In genomic region chr3:16247282-16248058, GRCh38 we compare ENCODE assay signal across 9 cellular contexts. TPM values are rescaled to one million over a fixed set of nuclear protein-coding genes. Genes with fewer than 3 reads are reported as not detected.
DNase-seq lines count a peak whose midpoint lies in the region; ATAC-seq, FAIRE-seq and TF ChIP-seq lines count a peak whose summit lies in the region.
"Had no signal": no experiment of that assay in that cellular context is flagged by ENCODE, and none has a peak within 500 bp of the region (broad histone marks: within the 10 kb centered on the region; RNA-seq: fewer than 3 reads in every experiment).

No MANE protein-coding gene starts in this region.

- H3K9me3 Mint-ChIP-seq in activated T-helper 2 cell treated with anti-CD3 and anti-CD28 coated beads, Interferon-gamma antibody, Interleukin-2, Interleukin-4, amounts not matched to agents 10 μg/mL and 5 μg/mL and 100 μg/mL, durations not matched to agents 14 hours and 24 hours and 36 hours = no peaks in the 10 kb centered on the region
- no peaks in the 10 kb centered on the region for H3K9me3 Mint-ChIP-seq in osteocyte (ENCODE audit: unreplicated experiment)

- H3K27ac Mint-ChIP-seq in activated T-helper 2 cell treated with anti-CD3 and anti-CD28 coated beads, Interferon-gamma antibody, Interleukin-2, Interleukin-4, amounts not matched to agents 10 μg/mL and 5 μg/mL and 100 μg/mL, durations not matched to agents 14 hours and 24 hours and 36 hours = no peak overlapping the region
- H3K27ac Mint-ChIP-seq in osteocyte (ENCODE audit: unreplicated experiment) = no peak overlapping the region

- H3K27me3 ChIP-seq in RWPE2 (ENCODE audit: insufficient read depth, poor library complexity, severe bottlenecking) = no peaks in the 10 kb centered on the region
- no peaks in the 10 kb centered on the region for H3K27me3 ChIP-seq in thoracic aorta (replicated peaks; ENCODE audit: insufficient read depth)

- DNase-seq in GOT3 (lab: John Stamatoyannopoulos, UW) (peak; percentile 20), LNCaP clone FGC (ENCODE audit: low read depth) (peak; percentile 50), RWPE2 (ENCODE audit: low spot score) (no peak), foreskin melanocyte (peak; percentile 64), osteocyte (ENCODE audit: extremely low spot score, unreplicated experiment) (peak; percentile 90), thoracic aorta (ENCODE audit: low spot score) (peak; percentile 71)
- peak; percentile 67 for DNase-seq in activated T-helper 2 cell treated with anti-CD3 and anti-CD28 coated beads, Interferon-gamma antibody, Interleukin-2, Interleukin-4, amounts not matched to agents 10 μg/mL and 5 μg/mL and 100 μg/mL, durations not matched to agents 14 hours and 24 hours and 36 hours (ENCODE audit: low spot score)

- H3K4me3 ChIP-seq in LNCaP clone FGC (ENCODE audit: low read depth, low read length) = no peak overlapping the region
- H3K4me3 ChIP-seq in RWPE2 (ENCODE audit: severe bottlenecking) = no peak overlapping the region
- no peak overlapping the region for H3K4me3 ChIP-seq in thoracic aorta
- H3K4me3 ChIP-seq: skin epidermis had no signal

- H3K36me3 Mint-ChIP-seq in activated T-helper 2 cell treated with anti-CD3 and anti-CD28 coated beads, Interferon-gamma antibody, Interleukin-2, Interleukin-4, amounts not matched to agents 10 μg/mL and 5 μg/mL and 100 μg/mL, durations not matched to agents 14 hours and 24 hours and 36 hours (ENCODE audit: low read depth) = no peaks in the 10 kb centered on the region
- H3K36me3 Mint-ChIP-seq in osteocyte (ENCODE audit: unreplicated experiment) = no peaks in the 10 kb centered on the region

- H3K4me1 ChIP-seq in RWPE2 (ENCODE audit: insufficient read depth, poor library complexity, severe bottlenecking) (no peaks in the 10 kb centered on the region), thoracic aorta (ENCODE audit: control insufficient read depth in 1 of 2, low read depth in 2 of 2) (peaks cover 16 to 22% of the 10 kb centered on the region in 2 donors)

- FAIRE-seq in G401.6 (lab: Jason Lieb, UNC) = peak; percentile 3

- ATAC-seq in RWPE2 (ENCODE audit: low read depth) (peak; percentile 89), thoracic aorta (ENCODE audit: insufficient number of reproducible peaks, low FRiP score, low read depth) (peak; percentile 26)

- no peaks in the 10 kb centered on the region for H3K9me3 ChIP-seq in RWPE2 (ENCODE audit: severe bottlenecking)
- no peaks in the 10 kb centered on the region for H3K9me3 ChIP-seq in thoracic aorta

- H3K27ac ChIP-seq in RWPE2 (ENCODE audit: poor library complexity, severe bottlenecking) (no peak overlapping the region), thoracic aorta (no peak overlapping the region)
- H3K27ac ChIP-seq: skin epidermis had no signal

- TF ChIP-seq CTCF in LNCaP clone FGC (IDR thresholded peaks at IDR 0.05; ENCODE audit: control insufficient read depth, extremely low read depth, insufficient read depth) = peak; percentile 98
- TF ChIP-seq CTCF in RWPE2 (IDR thresholded peaks at IDR 0.05; ENCODE audit: poor library complexity, severe bottlenecking) = peak; percentile 97
- peak; percentile 97 for TF ChIP-seq CTCF in osteocyte (IDR thresholded peaks at IDR 0.05)
- peak; percentile 95 for TF ChIP-seq CTCF in thoracic aorta (IDR thresholded peaks at IDR 0.05)

- H3K36me3 ChIP-seq in RWPE2 (ENCODE audit: low read depth) = no peaks in the 10 kb centered on the region
- H3K36me3 ChIP-seq in thoracic aorta = no peaks in the 10 kb centered on the region

- no peaks in the 10 kb centered on the region for H3K27me3 Mint-ChIP-seq in activated T-helper 2 cell treated with anti-CD3 and anti-CD28 coated beads, Interferon-gamma antibody, Interleukin-2, Interleukin-4, amounts not matched to agents 10 μg/mL and 5 μg/mL and 100 μg/mL, durations not matched to agents 14 hours and 24 hours and 36 hours (ENCODE audit: low read depth)
- peaks cover 2% of the 10 kb centered on the region for H3K27me3 Mint-ChIP-seq in osteocyte (ENCODE audit: unreplicated experiment)

- peaks cover 18% of the 10 kb centered on the region for H3K4me1 Mint-ChIP-seq in activated T-helper 2 cell treated with anti-CD3 and anti-CD28 coated beads, Interferon-gamma antibody, Interleukin-2, Interleukin-4, amounts not matched to agents 10 μg/mL and 5 μg/mL and 100 μg/mL, durations not matched to agents 14 hours and 24 hours and 36 hours (ENCODE audit: low read depth)
- H3K4me1 Mint-ChIP-seq in osteocyte (ENCODE audit: unreplicated experiment) = no peaks in the 10 kb centered on the region

- intact Hi-C loops in activated T-helper 2 cell treated with anti-CD3 and anti-CD28 coated beads, Interferon-gamma antibody, Interleukin-2, Interleukin-4, amounts not matched to agents 10 μg/mL and 5 μg/mL and 100 μg/mL, durations not matched to agents 14 hours and 24 hours and 36 hours (cut with micrococcal nuclease) = loop anchor here (1.0 to 10.0 kb wide), 4 partner anchors 199 to 1043 kb away; partner anchors contain the start of gene CAPN7

- no peak overlapping the region for H3K4me3 Mint-ChIP-seq in activated T-helper 2 cell treated with anti-CD3 and anti-CD28 coated beads, Interferon-gamma antibody, Interleukin-2, Interleukin-4, amounts not matched to agents 10 μg/mL and 5 μg/mL and 100 μg/mL, durations not matched to agents 14 hours and 24 hours and 36 hours (ENCODE audit: low read depth)
- H3K4me3 Mint-ChIP-seq in osteocyte (ENCODE audit: unreplicated experiment) = no peak overlapping the region

RNA-seq across cellular contexts. Expression of gene DPH3, which starts 17.3 kb away (rescaled TPM):
- total RNA-seq in activated T-helper 2 cell treated with anti-CD3 and anti-CD28 coated beads, Interferon-gamma antibody, Interleukin-2, Interleukin-4, amounts not matched to agents 10 μg/mL and 5 μg/mL and 100 μg/mL, durations not matched to agents 14 hours and 24 hours and 36 hours = 22.7 and 23.1 TPM in 2 replicates
- 16.7 and 21.4 TPM in 2 replicates for total RNA-seq in osteocyte
- 10 to 100 TPM; 14.4 to 29.3 TPM for total RNA-seq in thoracic aorta

RNA-seq across cellular contexts. Expression of gene OXNAD1, which starts 17.5 kb away (rescaled TPM):
- 18.7 and 20.5 TPM in 2 replicates for total RNA-seq in activated T-helper 2 cell treated with anti-CD3 and anti-CD28 coated beads, Interferon-gamma antibody, Interleukin-2, Interleukin-4, amounts not matched to agents 10 μg/mL and 5 μg/mL and 100 μg/mL, durations not matched to agents 14 hours and 24 hours and 36 hours
- total RNA-seq in osteocyte (10.4 and 10.8 TPM in 2 replicates), thoracic aorta (1 to 10 TPM; 6.8 to 7.9 TPM)
